In genomic region chr4:141669501-141669900, GRCh38 we compare ENCODE assay signal across 26 cellular contexts.
"Had no signal": no experiment of that assay in that cellular context is flagged by ENCODE, and none has a peak within 500 bp of the region (broad histone marks: within the 10 kb centered on the region; RNA-seq: fewer than 3 reads in every experiment).

No MANE protein-coding gene starts in this region.

- H3K27ac Mint-ChIP-seq: dendritic cell treated with granulocyte-macrophage colony-stimulating factor and Interleukin-4, amounts not matched to agents 40 ng/mL and 50 ng/mL, for 4 days; effector memory CD8-positive, alpha-beta T cell; endodermal cell; mesothelial cell of epicardium; naive B cell; naive thymus-derived CD8-positive, alpha-beta T cell had no signal

- H3K27ac ChIP-seq: colonic mucosa, epithelial cell of prostate, esophagus squamous epithelium, gastrocnemius medialis, heart right ventricle, lower lobe of right lung had no signal

- H3K27me3 ChIP-seq: colonic mucosa, esophagus squamous epithelium, gastrocnemius medialis, heart right ventricle had no signal

- H3K9me3 Mint-ChIP-seq: effector memory CD8-positive, alpha-beta T cell; endodermal cell; naive thymus-derived CD8-positive, alpha-beta T cell had no signal

- H3K4me3 ChIP-seq: colonic mucosa, esophagus squamous epithelium, gastrocnemius medialis, heart right ventricle, lower lobe of right lung had no signal

- H3K36me3 Mint-ChIP-seq: mesothelial cell of epicardium; naive thymus-derived CD8-positive, alpha-beta T cell had no signal

- H3K9me3 ChIP-seq: colonic mucosa, esophagus squamous epithelium, gastrocnemius medialis, heart right ventricle, lower lobe of right lung had no signal

- H3K4me3 Mint-ChIP-seq: dendritic cell treated with granulocyte-macrophage colony-stimulating factor and Interleukin-4, amounts not matched to agents 40 ng/mL and 50 ng/mL, for 4 days; effector memory CD8-positive, alpha-beta T cell; endodermal cell; mesothelial cell of epicardium; naive B cell; naive thymus-derived CD8-positive, alpha-beta T cell had no signal

- H3K36me3 ChIP-seq: colonic mucosa, esophagus squamous epithelium, gastrocnemius medialis, heart right ventricle, lower lobe of right lung had no signal

- DNase-seq: colonic mucosa; cortex of kidney; effector CD8-positive, alpha-beta T cell; effector memory CD8-positive, alpha-beta T cell; endodermal cell; erythroblast; esophagus squamous epithelium; foreskin fibroblast; foreskin melanocyte; gastrocnemius medialis; glutamatergic neuron; head of caudate nucleus; heart right ventricle; hippocampal formation; kidney glomerular epithelial cell; left colon; left ventricle myocardium superior; lower lobe of right lung; mesenchymal stem cell; naive B cell; naive thymus-derived CD8-positive, alpha-beta T cell had no signal

- H3K4me1 ChIP-seq: colonic mucosa, esophagus squamous epithelium, gastrocnemius medialis, heart right ventricle, lower lobe of right lung had no signal

- H3K4me1 Mint-ChIP-seq: mesothelial cell of epicardium; naive thymus-derived CD8-positive, alpha-beta T cell had no signal

- H3K27me3 Mint-ChIP-seq: dendritic cell treated with granulocyte-macrophage colony-stimulating factor and Interleukin-4, amounts not matched to agents 40 ng/mL and 50 ng/mL, for 4 days; effector memory CD8-positive, alpha-beta T cell; naive B cell had no signal

- ATAC-seq: effector memory CD8-positive, alpha-beta T cell; esophagus mucosa; gastrocnemius medialis; heart right ventricle; left colon; left lobe of liver; left ventricle myocardium superior; lower lobe of right lung; naive thymus-derived CD8-positive, alpha-beta T cell had no signal
